In the genomic region with DNA sequence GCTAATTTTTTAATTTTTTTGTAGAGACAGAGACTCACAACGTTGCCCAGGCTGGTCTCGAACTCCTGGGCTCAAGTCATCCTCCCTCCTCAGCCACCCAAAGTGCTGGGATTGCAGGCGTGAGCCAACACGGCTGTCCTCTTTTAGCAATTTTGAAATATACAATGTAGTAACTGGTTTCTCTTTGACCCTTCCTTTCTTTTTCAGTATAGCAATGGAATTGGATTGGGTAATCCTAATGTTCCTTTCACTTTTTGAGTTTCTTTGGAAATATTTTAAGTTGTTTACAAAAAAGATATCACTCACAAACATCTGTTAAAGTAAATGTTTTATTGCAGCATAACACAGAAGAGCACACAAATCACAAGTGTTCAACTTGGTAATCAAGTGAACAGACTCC, we compare ENCODE assay signal across 25 cellular contexts. TPM values are rescaled to one million over a fixed set of nuclear protein-coding genes. Genes with fewer than 3 reads are reported as not detected.
DNase-seq lines count a peak whose midpoint lies in the region; ATAC-seq and TF ChIP-seq lines count a peak whose summit lies in the region.
"Had no signal": no experiment of that assay in that cellular context is flagged by ENCODE, and none has a peak within 500 bp of the region (broad histone marks: within the 10 kb centered on the region; RNA-seq: fewer than 3 reads in every experiment).

No MANE protein-coding gene starts in this region.

- H2BK15ac ChIP-seq in neuronal stem cell (ENCODE audit: low read length) = no peak overlapping the region

- no peak overlapping the region for H3K23ac ChIP-seq in trophoblast cell (ENCODE audit: low read length)
- H3K23ac ChIP-seq in neuronal stem cell (ENCODE audit: low read depth, low read length, poor library complexity) = no peak overlapping the region

- H2BK120ac ChIP-seq in trophoblast cell (ENCODE audit: insufficient read depth, low read length, poor library complexity) (no peak overlapping the region), neuronal stem cell (ENCODE audit: low read depth, low read length) (no peak overlapping the region)

- H3K4me2 ChIP-seq in trophoblast cell (ENCODE audit: low read length) (no peak overlapping the region), neuronal stem cell (ENCODE audit: insufficient read depth, low read length, poor library complexity, severe bottlenecking) (no peak overlapping the region)
- H3K4me2 ChIP-seq: A549, KMS-11, SK-N-SH had no signal

- H4K8ac ChIP-seq in trophoblast cell (ENCODE audit: low read depth, low read length) (no peak overlapping the region), neuronal stem cell (ENCODE audit: low read depth, low read length) (no peak overlapping the region)

- no peak overlapping the region for H3K14ac ChIP-seq in trophoblast cell (ENCODE audit: low read length)
- H3K14ac ChIP-seq in neuronal stem cell (ENCODE audit: low read length) = no peak overlapping the region

- peak overlapping the region in 6 of 7 donors; percentile 69 to 90 (median 84) for H3K27ac Mint-ChIP-seq in CD14-positive monocyte
- H3K27ac Mint-ChIP-seq in T-helper 17 cell = peak overlapping the region; percentile 14
- H3K27ac Mint-ChIP-seq: activated CD8-positive, alpha-beta memory T cell treated with anti-CD3 and anti-CD28 coated beads, Interleukin-2, amount 10 ng/mL, durations not matched to agents 7 days and 5 days; activated naive CD8-positive, alpha-beta T cell treated with anti-CD3 and anti-CD28 coated beads, Interleukin-2, amount 50 U/mL, for 24 hours; CD8-positive, alpha-beta T cell; natural killer cell treated with Interleukin-12 subunit alpha and Interleukin-12 subunit beta and Interleukin-15 and Interleukin-18, amount 100 ng/mL, for 72 hours had no signal

- H2AK5ac ChIP-seq in trophoblast cell (ENCODE audit: low read length) (peak overlapping the region; percentile 12), neuronal stem cell (ENCODE audit: low read depth, low read length) (no peak overlapping the region)

- H3K18ac ChIP-seq in trophoblast cell (ENCODE audit: low read length) (no peak overlapping the region), neuronal stem cell (ENCODE audit: low read length) (no peak overlapping the region)

- H3K27me3 Mint-ChIP-seq in CD14-positive monocyte (ENCODE audit: low read depth in 3 of 3) (peaks cover 0 to 1% (median 0%) of the 10 kb centered on the region in 3 donors), T-helper 17 cell (no peaks in the 10 kb centered on the region)
- H3K27me3 Mint-ChIP-seq: activated CD8-positive, alpha-beta memory T cell treated with anti-CD3 and anti-CD28 coated beads, Interleukin-2, amount 10 ng/mL, durations not matched to agents 7 days and 5 days; activated naive CD8-positive, alpha-beta T cell treated with anti-CD3 and anti-CD28 coated beads, Interleukin-2, amount 50 U/mL, for 24 hours had no signal

- H2BK12ac ChIP-seq in trophoblast cell (ENCODE audit: low read length) (no peak overlapping the region), neuronal stem cell (ENCODE audit: low read length) (no peak overlapping the region)

- H3K4me3 Mint-ChIP-seq in CD14-positive monocyte (peak overlapping the region; percentile 45 to 64), T-helper 17 cell (no peak overlapping the region)
- H3K4me3 Mint-ChIP-seq: activated CD8-positive, alpha-beta memory T cell treated with anti-CD3 and anti-CD28 coated beads, Interleukin-2, amount 10 ng/mL, durations not matched to agents 7 days and 5 days; activated naive CD8-positive, alpha-beta T cell treated with anti-CD3 and anti-CD28 coated beads, Interleukin-2, amount 50 U/mL, for 24 hours; CD8-positive, alpha-beta T cell; central memory CD8-positive, alpha-beta T cell; natural killer cell treated with Interleukin-12 subunit alpha and Interleukin-12 subunit beta and Interleukin-15 and Interleukin-18, amount 100 ng/mL, for 72 hours had no signal

- DNase-seq in CD14-positive monocyte (ENCODE audit: low spot score) (no peak), T-helper 17 cell (no peak), fibroblast of mammary gland (ENCODE audit: low read depth) (peak; percentile 7), trophoblast cell (peak in 1 of 2 donors; percentile 59), neuronal stem cell (ENCODE audit: low spot score) (no peak), kidney glomerular epithelial cell (lab: John Stamatoyannopoulos, UW) (no peak)
- DNase-seq: activated CD8-positive, alpha-beta memory T cell treated with anti-CD3 and anti-CD28 coated beads, Interleukin-2, amount 10 ng/mL, durations not matched to agents 7 days and 5 days; activated naive CD4-positive, alpha-beta T cell; activated naive CD8-positive, alpha-beta T cell treated with anti-CD3 and anti-CD28 coated beads, Interleukin-2, amount 50 U/mL, for 24 hours; CD8-positive, alpha-beta T cell; dorsolateral prefrontal cortex; head of caudate nucleus; MM.1S; NCI-H146; NCI-H2107; PC-9; SK-N-SH; stimulated activated naive CD4-positive, alpha-beta T cell had no signal

- H3K36me3 Mint-ChIP-seq in CD14-positive monocyte (no peaks in the 10 kb centered on the region), T-helper 17 cell (ENCODE audit: low read depth) (no peaks in the 10 kb centered on the region)
- H3K36me3 Mint-ChIP-seq: activated CD8-positive, alpha-beta memory T cell treated with anti-CD3 and anti-CD28 coated beads, Interleukin-2, amount 10 ng/mL, durations not matched to agents 7 days and 5 days; CD8-positive, alpha-beta T cell; natural killer cell treated with Interleukin-12 subunit alpha and Interleukin-12 subunit beta and Interleukin-15 and Interleukin-18, amount 100 ng/mL, for 72 hours had no signal

- H3K27me3 ChIP-seq in trophoblast cell (ENCODE audit: insufficient read depth, low read length) = no peaks in the 10 kb centered on the region
- no peaks in the 10 kb centered on the region for H3K27me3 ChIP-seq in neuronal stem cell (ENCODE audit: control insufficient read depth in 3 of 3, insufficient read depth in 3 of 3, low read depth in 1 of 3, low read length in 3 of 3)
- H3K27me3 ChIP-seq: dorsolateral prefrontal cortex had no signal

- H3K36me3 ChIP-seq in trophoblast cell (ENCODE audit: control insufficient read depth in 1 of 2, insufficient read depth in 2 of 2, low read length in 2 of 2) (no peaks in the 10 kb centered on the region), neuronal stem cell (replicated peaks in 1 of 2; ENCODE audit: control insufficient read depth in 2 of 2, insufficient read depth in 2 of 2, low read length in 2 of 2) (no peaks in the 10 kb centered on the region)

- H3K9ac ChIP-seq in trophoblast cell (ENCODE audit: low read length) (no peak overlapping the region), neuronal stem cell (ENCODE audit: low read depth, low read length, poor library complexity) (no peak overlapping the region)
- H3K9ac ChIP-seq: KMS-11, SK-N-SH had no signal

- H3K4me1 ChIP-seq in trophoblast cell (ENCODE audit: control insufficient read depth in 1 of 2, insufficient read depth in 2 of 2, low read length in 2 of 2) (peaks cover 6 to 11% of the 10 kb centered on the region in 2 experiments), neuronal stem cell (ENCODE audit: control insufficient read depth in 2 of 2, insufficient read depth in 1 of 2, low read depth in 1 of 2, low read length in 2 of 2) (peaks cover 8% of the 10 kb centered on the region in 2 donors)

- no peaks in the 10 kb centered on the region for H3K79me2 ChIP-seq in trophoblast cell (ENCODE audit: control insufficient read depth, insufficient read depth, low read length, poor library complexity)

- WGBS in trophoblast cell (ENCODE audit: extremely low coverage, insufficient coverage, insufficient read length) = no CpG with 5 or more reads among the region's 4 CpGs
- WGBS in neuronal stem cell (ENCODE audit: extremely low coverage in 2 of 2, insufficient read length in 2 of 2, insufficient replicate concordance in 1 of 2), 2 donors = no CpG with 5 or more reads among the region's 4 CpGs

- H3K9me3 ChIP-seq in T-helper 17 cell (ENCODE audit: control insufficient read depth, low read length, poor library complexity, severe bottlenecking) = no peaks in the 10 kb centered on the region
- no peaks in the 10 kb centered on the region for H3K9me3 ChIP-seq in trophoblast cell (ENCODE audit: insufficient read depth, low read depth, low read length)
- H3K9me3 ChIP-seq in neuronal stem cell (replicated peaks in 1 of 2; ENCODE audit: control insufficient read depth in 2 of 2, insufficient read depth in 1 of 2, low read depth in 1 of 2, low read length in 2 of 2) = no peaks in the 10 kb centered on the region
- H3K9me3 ChIP-seq: A549, SK-N-SH had no signal

- intact Hi-C loops in CD14-positive monocyte (cut with micrococcal nuclease) = no loop called here

- H3K79me1 ChIP-seq in trophoblast cell (ENCODE audit: low read length) = peaks cover 3% of the 10 kb centered on the region
- no peaks in the 10 kb centered on the region for H3K79me1 ChIP-seq in neuronal stem cell (ENCODE audit: low read depth, low read length)

- TF ChIP-seq CTCF in CD14-positive monocyte (IDR thresholded peaks at IDR 0.05) (no peak), fibroblast of mammary gland (conservative IDR thresholded peaks at IDR 0.05; ENCODE audit: control insufficient read depth, insufficient read depth, low read depth, low read length) (no peak)

- H3K4me1 Mint-ChIP-seq in CD14-positive monocyte = peaks cover 37% of the 10 kb centered on the region
- H3K4me1 Mint-ChIP-seq in T-helper 17 cell = no peaks in the 10 kb centered on the region
- H3K4me1 Mint-ChIP-seq: activated CD8-positive, alpha-beta memory T cell treated with anti-CD3 and anti-CD28 coated beads, Interleukin-2, amount 10 ng/mL, durations not matched to agents 7 days and 5 days; activated naive CD8-positive, alpha-beta T cell treated with anti-CD3 and anti-CD28 coated beads, Interleukin-2, amount 50 U/mL, for 24 hours; central memory CD8-positive, alpha-beta T cell had no signal

- H3K27ac ChIP-seq in trophoblast cell (ENCODE audit: low read depth, low read length) = no peak overlapping the region
- no peak overlapping the region for H3K27ac ChIP-seq in neuronal stem cell (replicated peaks; ENCODE audit: low read length)
- H3K27ac ChIP-seq: A549, dorsolateral prefrontal cortex, KMS-11, PC-9 had no signal

- H3K9me3 Mint-ChIP-seq in CD14-positive monocyte = no peaks in the 10 kb centered on the region
- H3K9me3 Mint-ChIP-seq: activated naive CD8-positive, alpha-beta T cell treated with anti-CD3 and anti-CD28 coated beads, Interleukin-2, amount 50 U/mL, for 24 hours; CD8-positive, alpha-beta T cell; central memory CD8-positive, alpha-beta T cell; natural killer cell treated with Interleukin-12 subunit alpha and Interleukin-12 subunit beta and Interleukin-15 and Interleukin-18, amount 100 ng/mL, for 72 hours had no signal

- no peak overlapping the region for H4K12ac ChIP-seq in trophoblast cell (ENCODE audit: low read depth, low read length)

- no peak overlapping the region for H2BK5ac ChIP-seq in trophoblast cell (ENCODE audit: low read depth, low read length, poor library complexity)
- H2BK5ac ChIP-seq in neuronal stem cell (ENCODE audit: low read length) = no peak overlapping the region

- no peak for ATAC-seq in T-helper 17 cell
- no peak for ATAC-seq in HG03025 (IDR thresholded peaks at IDR 0.05; ENCODE audit: low FRiP score, unreplicated experiment)
- no peak for ATAC-seq in GM21381 (IDR thresholded peaks at IDR 0.05; ENCODE audit: unreplicated experiment)
- ATAC-seq: A549; activated CD8-positive, alpha-beta memory T cell treated with anti-CD3 and anti-CD28 coated beads, Interleukin-2, amount 10 ng/mL, durations not matched to agents 7 days and 5 days; activated naive CD8-positive, alpha-beta T cell treated with anti-CD3 and anti-CD28 coated beads, Interleukin-2, amount 50 U/mL, for 24 hours; CD8-positive, alpha-beta T cell; natural killer cell treated with Interleukin-12 subunit alpha and Interleukin-12 subunit beta and Interleukin-15 and Interleukin-18, amount 100 ng/mL, for 72 hours; Right ventricle myocardium inferior had no signal

- no peak overlapping the region for H2AFZ ChIP-seq in trophoblast cell (ENCODE audit: insufficient read depth, low read length, poor library complexity)
- H2AFZ ChIP-seq in neuronal stem cell (ENCODE audit: low read length) = no peak overlapping the region

- H4K91ac ChIP-seq in trophoblast cell (ENCODE audit: low read depth, low read length) (peak overlapping the region; percentile 4), neuronal stem cell (ENCODE audit: low read depth, low read length, poor library complexity) (no peak overlapping the region)

- H3K4me3 ChIP-seq in fibroblast of mammary gland (ENCODE audit: control insufficient read depth, low read depth, low read length) = no peak overlapping the region
- H3K4me3 ChIP-seq in trophoblast cell (ENCODE audit: low read depth, low read length) = no peak overlapping the region
- H3K4me3 ChIP-seq in neuronal stem cell (ENCODE audit: low read length in 2 of 2) = no peak overlapping the region
- H3K4me3 ChIP-seq: A549, PC-9 had no signal

- H3K4ac ChIP-seq in trophoblast cell (ENCODE audit: low read depth, low read length) = no peak overlapping the region
- H3K4ac ChIP-seq in neuronal stem cell (ENCODE audit: low read length) = no peak overlapping the region

RNA-seq across cellular contexts. Expression of a gene that starts 44.7 kb away (rescaled TPM):
- polyA plus RNA-seq in CD14-positive monocyte = 10 to 100 TPM in 1 of 2 donors, 1 to 10 TPM in 1; 5.7 to 16.8 TPM
- total RNA-seq in T-helper 17 cell = 100 to 1,000 TPM; 168 to 174 TPM
- polyA plus RNA-seq in trophoblast cell (2013) = 48.1 and 49.7 TPM in 2 replicates
- 19.7 TPM for polyA plus RNA-seq in neuronal stem cell (2013, experiment 1 of 2)
- 21.9 TPM for polyA plus RNA-seq in neuronal stem cell (2013, experiment 2 of 2)
